Comparison of ENCODE assay signal across 8 cellular contexts in genomic region chr7:107147464-107148214, GRCh38. TPM values are rescaled to one million over a fixed set of nuclear protein-coding genes. Genes with fewer than 3 reads are reported as not detected.
DNase-seq lines count a peak whose midpoint lies in the region; ATAC-seq and TF ChIP-seq lines count a peak whose summit lies in the region.

No MANE protein-coding gene starts in this region.

- no peak overlapping the region for H3K56ac ChIP-seq in mesendoderm (ENCODE audit: low read length)

- no peak overlapping the region for H3K4ac ChIP-seq in mesendoderm (ENCODE audit: low read depth, low read length)

- H3K9ac ChIP-seq in mesendoderm (ENCODE audit: low read length): no peak overlapping the region

- no peak overlapping the region for H2BK5ac ChIP-seq in mesendoderm (ENCODE audit: low read length)

- ATAC-seq in GM19023 (IDR thresholded peaks at IDR 0.05; ENCODE audit: unreplicated experiment) (no peak), GM18907 (IDR thresholded peaks at IDR 0.05; ENCODE audit: unreplicated experiment) (no peak)

- no peaks in the 10 kb centered on the region for H3K79me2 ChIP-seq in mesendoderm (ENCODE audit: control insufficient read depth, insufficient read depth, low read length)

- no peak overlapping the region for H4K8ac ChIP-seq in mesendoderm (ENCODE audit: low read depth, low read length)

- no peak overlapping the region for H4K5ac ChIP-seq in mesendoderm (ENCODE audit: low read length)

- TF ChIP-seq CTCF in HEK293 (tag by site-specific recombination; IDR thresholded peaks at IDR 0.05): 0 out of 2 replicates have a peak, but pooled peaks have one; percentile 16

- H3K27me3 ChIP-seq in mesendoderm (ENCODE audit: insufficient read depth, low read length, poor library complexity): no peaks in the 10 kb centered on the region

- H3K27ac ChIP-seq in HEK293 (ENCODE audit: extremely low read depth, low read depth, low read length): no peak overlapping the region
- no peak overlapping the region for H3K27ac ChIP-seq in mesendoderm (ENCODE audit: low read depth, low read length)

- H3K18ac ChIP-seq in mesendoderm (ENCODE audit: low read length): no peak overlapping the region

- POLR2A ChIA-PET in HEK293 (lab: Yijun Ruan, JAX): interaction anchor here (0.7 kb wide), 1 partner anchor 20 kb away, joined by 3 read pairs; no protein-coding TSS in a partner anchor

- H3K36me3 ChIP-seq in HEK293 (ENCODE audit: control insufficient read depth in 2 of 2, insufficient read depth in 1 of 2, low read length in 2 of 2): no peaks in the 10 kb centered on the region
- H3K36me3 ChIP-seq in mesendoderm (ENCODE audit: control insufficient read depth, insufficient read depth, low read length): no peaks in the 10 kb centered on the region

- H3K4me2 ChIP-seq in mesendoderm (ENCODE audit: low read length): no peak overlapping the region

- CTCF ChIA-PET in HEK293 (lab: Yijun Ruan, JAX): interaction anchor here (0.5 to 7.7 kb wide), 33 partner anchors 9 to 732 kb away, joined by 3 to 191 read pairs (median 4); partner anchors contain the start of genes COG5 and DUS4L

- DNase-seq in NCI-H2081 (lab: John Stamatoyannopoulos, UW) (peak; percentile 47 to 52), NCI-H2081 treated with DMSO at 0.1 percent for 48 hours (lab: John Stamatoyannopoulos, UW) (no peak), SHP77 treated with DMSO at 0.1 percent for 48 hours (lab: John Stamatoyannopoulos, UW) (peak; percentile 3), dermis microvascular lymphatic vessel endothelial cell (ENCODE audit: low read depth in 2 of 2) (peak; percentile 22 to 54), mesendoderm (peak; percentile 48)

- H3K9me3 ChIP-seq in HEK293 (ENCODE audit: control insufficient read depth, insufficient read depth, low read depth, low read length): no peaks in the 10 kb centered on the region

- no peak overlapping the region for H2BK15ac ChIP-seq in mesendoderm (replicated peaks; ENCODE audit: low read depth)

- no peak overlapping the region for H2BK120ac ChIP-seq in mesendoderm (ENCODE audit: low read depth, low read length)

- no peaks in the 10 kb centered on the region for H3K79me1 ChIP-seq in mesendoderm (ENCODE audit: low read length)

- H3K23ac ChIP-seq in mesendoderm (ENCODE audit: low read length): no peak overlapping the region

- H3K4me1 ChIP-seq in HEK293 (ENCODE audit: control insufficient read depth, insufficient read depth, low read length): peaks cover 5% of the 10 kb centered on the region
- H3K4me1 ChIP-seq in mesendoderm (ENCODE audit: control insufficient read depth, low read depth, low read length): no peaks in the 10 kb centered on the region

- WGBS in mesendoderm (ENCODE audit: extremely low coverage, insufficient coverage, low lambda C conversion rate): no CpG with 5 or more reads among the region's 2 CpGs

- no peak overlapping the region for H2AK5ac ChIP-seq in mesendoderm (ENCODE audit: low read length)

- H3K4me3 ChIP-seq in HEK293 (ENCODE audit: low read depth, low read length) (no peak overlapping the region), mesendoderm (ENCODE audit: low read length) (no peak overlapping the region)

TF ChIP-seq in HEK293, 187 proteins besides CTCF, POLR2A, EP300 and RAD21:
- TF ChIP-seq ZNF654 (tag by site-specific recombination; IDR thresholded peaks at IDR 0.05; ENCODE audit: low read depth): peak; percentile 65
- no peak for TF ChIP-seq ZBTB17 (tag by site-specific recombination; IDR thresholded peaks at IDR 0.05)
- TF ChIP-seq ZBTB20 (tag by site-specific recombination; IDR thresholded peaks at IDR 0.05): no peak

RNA-seq across cellular contexts. Expression of gene HBP1, which starts 21.2 kb away (rescaled TPM):
- total RNA-seq in dermis microvascular lymphatic vessel endothelial cell: 152 and 210 TPM in 2 replicates
- 8.8 TPM for polyA plus RNA-seq in mesendoderm (2013, experiment 1 of 2)
- 9.2 TPM for polyA plus RNA-seq in mesendoderm (2013, experiment 2 of 2)
